In the genomic region with DNA sequence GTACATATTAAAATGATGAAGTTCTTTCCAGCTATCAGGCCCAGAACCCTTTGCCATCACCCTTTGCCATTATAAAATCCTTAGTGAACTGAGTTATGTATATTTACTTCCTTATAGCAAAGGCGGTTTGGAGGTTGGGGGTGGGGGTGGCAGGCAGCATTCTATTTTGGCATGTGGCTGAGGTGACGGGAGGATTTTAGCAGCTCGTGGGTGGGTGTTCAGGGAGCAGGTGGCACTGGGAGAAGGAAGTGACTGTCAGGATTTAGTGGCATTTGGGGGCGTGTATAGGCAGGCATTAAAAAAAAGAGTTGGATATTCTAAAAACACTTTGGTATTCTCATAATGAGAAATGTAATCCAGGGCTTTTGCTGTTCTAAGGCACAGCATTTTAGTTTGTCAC, we compare ENCODE assay signal across 21 cellular contexts.
DNase-seq lines count a peak whose midpoint lies in the region; TF ChIP-seq lines count a peak whose summit lies in the region.
"Had no signal": no experiment of that assay in that cellular context is flagged by ENCODE, and none has a peak within 500 bp of the region (broad histone marks: within the 10 kb centered on the region; RNA-seq: fewer than 3 reads in every experiment).

No MANE protein-coding gene starts in this region.

- H3K4me2 ChIP-seq in hepatocyte, result no peak overlapping the region
- H3K4me2 ChIP-seq: PC-9 had no signal

- peak; percentile 73 for DNase-seq in NCI-H2171 treated with DMSO at 0.1 percent for 48 hours (lab: John Stamatoyannopoulos, UW)
- DNase-seq in head of caudate nucleus, result peak in 41 of 42 donors; percentile 10 to 85 (median 53)
- peak; percentile 33 for DNase-seq in occipital lobe (lab: John Stamatoyannopoulos, UW)
- no peak for DNase-seq in NCI-H2227 treated with DMSO at 0.1 percent for 48 hours (lab: John Stamatoyannopoulos, UW)
- DNase-seq in hepatocyte (ENCODE audit: low spot score), result no peak
- DNase-seq in AG20443 (ENCODE audit: low spot score), result no peak
- DNase-seq in posterior vena cava (ENCODE audit: low spot score), result no peak
- DNase-seq: BE2C; CD8-positive, alpha-beta memory T cell; DMS153; DND-41; Kasumi-1; NCI-H1092 treated with DMSO at 0.1 percent for 48 hours; NCI-H146; NCI-H1930; NCI-H2107; NCI-H748 treated with DMSO at 0.1 percent for 48 hours; NK-92 treated with Interleukin-12 subunit alpha and Interleukin-12 subunit beta, amount 100 ng/mL, for 24 hours; PC-9 had no signal

- H3K4me1 ChIP-seq in HEK293 (ENCODE audit: control insufficient read depth, insufficient read depth, low read length), result no peaks in the 10 kb centered on the region
- no peaks in the 10 kb centered on the region for H3K4me1 ChIP-seq in hepatocyte (ENCODE audit: insufficient read depth)
- H3K4me1 ChIP-seq: BE2C had no signal

- CTCF ChIA-PET in HEK293 (lab: Yijun Ruan, JAX), result interaction anchor here (0.8 kb wide), 1 partner anchor 49 kb away, joined by 3 read pairs; no protein-coding TSS in a partner anchor

- POLR2A ChIA-PET in HEK293 (lab: Yijun Ruan, JAX), result no interaction called here

- no peaks in the 10 kb centered on the region for H3K36me3 ChIP-seq in HEK293 (ENCODE audit: control insufficient read depth in 2 of 2, insufficient read depth in 1 of 2, low read length in 2 of 2)
- H3K36me3 ChIP-seq in hepatocyte (replicated peaks; ENCODE audit: insufficient read depth, low read depth), result no peaks in the 10 kb centered on the region
- H3K36me3 ChIP-seq: BE2C, SJSA1 had no signal

- no peak overlapping the region for H3K27ac ChIP-seq in HEK293 (ENCODE audit: extremely low read depth, low read depth, low read length)
- no peak overlapping the region for H3K27ac ChIP-seq in hepatocyte
- H3K27ac ChIP-seq: PC-9, SJSA1 had no signal

- H3K4me3 ChIP-seq in HEK293 (ENCODE audit: low read depth, low read length) (no peak overlapping the region), hepatocyte (no peak overlapping the region)
- H3K4me3 ChIP-seq: PC-9, SJSA1 had no signal

- H3K9me2 ChIP-seq in hepatocyte (replicated peaks; ENCODE audit: insufficient read depth), result no peaks in the 10 kb centered on the region

- H3K9me3 ChIP-seq in HEK293 (ENCODE audit: control insufficient read depth, insufficient read depth, low read depth, low read length), result no peaks in the 10 kb centered on the region
- H3K9me3 ChIP-seq in hepatocyte (ENCODE audit: low read depth), result no peaks in the 10 kb centered on the region
- H3K9me3 ChIP-seq: BE2C, SJSA1 had no signal

- H2AFZ ChIP-seq in hepatocyte, result no peak overlapping the region
- H2AFZ ChIP-seq: PC-9 had no signal

- H4K20me1 ChIP-seq in hepatocyte (ENCODE audit: insufficient read depth, poor library complexity, severe bottlenecking), result no peaks in the 10 kb centered on the region

- no peaks in the 10 kb centered on the region for H3K79me2 ChIP-seq in hepatocyte

- WGBS in hepatocyte (ENCODE audit: low lambda C conversion rate, missing lambda C conversion rate), result 81% methylated on average over 4 of the region's 4 CpGs

- no peaks in the 10 kb centered on the region for H3K27me3 ChIP-seq in hepatocyte
- H3K27me3 ChIP-seq: BE2C, SJSA1 had no signal

- no peak for TF ChIP-seq CTCF in HEK293 (tag by site-specific recombination; IDR thresholded peaks at IDR 0.05)
- TF ChIP-seq CTCF in hepatocyte (IDR thresholded peaks at IDR 0.05; ENCODE audit: poor library complexity), result no peak

- intact Hi-C loops in head of caudate nucleus (cut with DNase I) (no loop called here), posterior vena cava (cut with DNase I) (no loop called here)

TF ChIP-seq in HEK293, 187 proteins besides CTCF, POLR2A, EP300 and RAD21:
- TF ChIP-seq YY1 (tag by site-specific recombination; IDR thresholded peaks at IDR 0.05) (no peak), ZNF140 (tag by site-specific recombination; IDR thresholded peaks at IDR 0.05) (no peak), EGR2 (tag by site-specific recombination; IDR thresholded peaks at IDR 0.05; ENCODE audit: low read depth) (0 out of 2 replicates have a peak, but pooled peaks have one; percentile 15), ZNF132 (tag by site-specific recombination; IDR thresholded peaks at IDR 0.05; ENCODE audit: borderline replicate concordance) (no peak)

Comparison
In these comparisons a context has a peak if more than half of its experiments do, and no peak if none do; other contexts are left out.
1. DNase-seq: peak in NCI-H2171 treated with DMSO at 0.1 percent for 48 hours (single experiment), head of caudate nucleus (41 of 42) and occipital lobe (single experiment); none in NCI-H2227 treated with DMSO at 0.1 percent for 48 hours (single experiment), hepatocyte (single experiment), AG20443 (single experiment) and posterior vena cava (single experiment).